Comparison of ENCODE assay signal across 7 cellular contexts in genomic region chr19:17946965-17947784, GRCh38. TPM values are rescaled to one million over a fixed set of nuclear protein-coding genes. Genes with fewer than 3 reads are reported as not detected.
A peak's percentile ranks its signal among the peaks of the same experiment; 100 is the strongest.
DNase-seq lines count a peak whose midpoint lies in the region; ATAC-seq, FAIRE-seq and TF ChIP-seq lines count a peak whose summit lies in the region.

No MANE protein-coding gene starts in this region.

- peak in 1 of 2 experiments; percentile 37 for DNase-seq in HAP-1 (ENCODE audit: low spot score in 2 of 2)
- DNase-seq in NOMO-1 treated with DMSO at 0.1 percent for 48 hours (lab: John Stamatoyannopoulos, UW; ENCODE audit: unreplicated experiment): peak; percentile 76
- DNase-seq in dorsolateral prefrontal cortex: no peak
- no peak for DNase-seq in Ammon's horn (ENCODE audit: low spot score)
- DNase-seq in D721Med (ENCODE audit: insufficient read length, low spot score): no peak

- peak overlapping the region; percentile 65 for H3K9ac ChIP-seq in muscle layer of colon (ENCODE audit: low read length)

- peaks cover 10% of the 10 kb centered on the region for H3K36me3 ChIP-seq in HAP-1 (replicated peaks)
- no peaks in the 10 kb centered on the region for H3K36me3 ChIP-seq in muscle layer of colon (ENCODE audit: insufficient read depth, low read length)

- H3K4me3 ChIP-seq in HAP-1 (peak overlapping the region; percentile 18), dorsolateral prefrontal cortex (peak overlapping the region; percentile 53 to 82 (median 70)), muscle layer of colon (ENCODE audit: low read depth in 1 of 2, low read length in 2 of 2) (peak overlapping the region; percentile 42 to 81)

- FAIRE-seq in D721Med (lab: Jason Lieb, UNC): no peak

- peak; percentile 27 for ATAC-seq in GM18858 (IDR thresholded peaks at IDR 0.05; ENCODE audit: unreplicated experiment)

- in situ Hi-C loops in HAP-1 (cut with MboI; ENCODE audit: low sequenced_read_pairs): loop anchor here (10.0 kb wide), 1 partner anchor 48 kb away; no protein-coding TSS in a partner anchor

- H3K27ac ChIP-seq in dorsolateral prefrontal cortex: peak overlapping the region in 26 of 59 donors; percentile 7 to 85 (median 62)
- no peak overlapping the region for H3K27ac ChIP-seq in muscle layer of colon (ENCODE audit: low read depth, low read length)

- H3K27me3 ChIP-seq in HAP-1 (ENCODE audit: low read depth) (no peaks in the 10 kb centered on the region), dorsolateral prefrontal cortex (peaks cover 0 to 29% (median 17%) of the 10 kb centered on the region in 45 donors), muscle layer of colon (ENCODE audit: control insufficient read depth in 1 of 2, insufficient read depth in 2 of 2, low read length in 2 of 2) (peaks cover 26 to 34% of the 10 kb centered on the region in 2 donors)

- intact Hi-C loops in dorsolateral prefrontal cortex (cut with DNase I): loop anchor here in 1 of 2 donors (2.0 to 10.0 kb wide), 2 partner anchors 50 to 208 kb away; partner anchors contain the start of gene PIK3R2

- no peaks in the 10 kb centered on the region for H3K9me3 ChIP-seq in HAP-1
- H3K9me3 ChIP-seq in muscle layer of colon (ENCODE audit: low read length): no peaks in the 10 kb centered on the region

- H3K4me1 ChIP-seq in HAP-1 (peaks cover 34% of the 10 kb centered on the region), muscle layer of colon (ENCODE audit: insufficient read depth, low read length) (peaks cover 43% of the 10 kb centered on the region)

- TF ChIP-seq CTCF in dorsolateral prefrontal cortex (IDR thresholded peaks at IDR 0.05 in 54 of 56, conservative IDR thresholded peaks at IDR 0.05 in 2 of 56; ENCODE audit: low read depth in 1 of 56, partially characterized antibody in 56 of 56): peak in 6 of 56 donors; percentile 2 to 29 (median 17)
- no peak for TF ChIP-seq CTCF in D721Med (IDR thresholded peaks at IDR 0.05; ENCODE audit: insufficient read depth, missing control alignments)

RNA-seq across cellular contexts. Expression of gene CCDC124, which starts 14.4 kb away (rescaled TPM):
- total RNA-seq in dorsolateral prefrontal cortex: 100 to 1,000 TPM in 2 of 120 experiments, 10 to 100 TPM in 118; 46.6 to 103 (median 70.3) TPM

RNA-seq across cellular contexts. Expression of gene KCNN1, which starts 19.7 kb away (rescaled TPM):
- total RNA-seq in dorsolateral prefrontal cortex: 100 to 1,000 TPM in 5 of 120 experiments, 10 to 100 TPM in 115; 21.3 to 177 (median 74.4) TPM

Comparison
In these comparisons a context has a peak if more than half of its experiments do, and no peak if none do; other contexts are left out.
1. H3K4me3 ChIP-seq: peak in every context shown above with its lines; median percentile 70 in dorsolateral prefrontal cortex; 62 in muscle layer of colon; 18 in HAP-1.